In genomic region chr2:132475615-132476014, GRCh38 we compare ENCODE assay signal across 27 cellular contexts. TPM values are rescaled to one million over a fixed set of nuclear protein-coding genes. Genes with fewer than 3 reads are reported as not detected.
"Had no signal": no experiment of that assay in that cellular context is flagged by ENCODE, and none has a peak within 500 bp of the region (broad histone marks: within the 10 kb centered on the region; RNA-seq: fewer than 3 reads in every experiment).

No MANE protein-coding gene starts in this region.

- H3K4me1 ChIP-seq: colonic mucosa, esophagus squamous epithelium, gastrocnemius medialis, heart right ventricle, left lung, lower lobe of right lung had no signal

- H3K9me3 ChIP-seq: colonic mucosa, esophagus squamous epithelium, gastrocnemius medialis, mucosa of descending colon had no signal

- ATAC-seq: effector memory CD8-positive, alpha-beta T cell; esophagus mucosa; gastrocnemius medialis; heart right ventricle; left cardiac atrium; left lung; left ventricle myocardium superior; lower lobe of right lung; mucosa of descending colon had no signal

- H3K27ac ChIP-seq: colonic mucosa, epithelial cell of prostate, esophagus squamous epithelium, gastrocnemius medialis, heart right ventricle, left lung, lower lobe of right lung had no signal

- FAIRE-seq: endometrium, islet of Langerhans, keratinocyte had no signal

- H3K36me3 ChIP-seq: colonic mucosa, esophagus squamous epithelium, gastrocnemius medialis, heart right ventricle, left lung, lower lobe of right lung had no signal

- H3K4me3 ChIP-seq: colonic mucosa, esophagus squamous epithelium, gastrocnemius medialis, heart right ventricle, left lung, lower lobe of right lung, mucosa of descending colon had no signal

- DNase-seq: colonic mucosa; cortex of kidney; effector CD8-positive, alpha-beta T cell; effector memory CD8-positive, alpha-beta T cell; endodermal cell; erythroblast; esophagus squamous epithelium; foreskin fibroblast; foreskin melanocyte; gastrocnemius medialis; glutamatergic neuron; head of caudate nucleus; heart right ventricle; hippocampal formation; left cardiac atrium; left lung; left ventricle myocardium superior; lower lobe of right lung; mesenchymal stem cell; mucosa of descending colon; naive B cell had no signal

- H3K27me3 ChIP-seq: colonic mucosa, esophagus squamous epithelium, gastrocnemius medialis, heart right ventricle, left lung had no signal

RNA-seq across cellular contexts. Expression of gene GPR39, which starts 59.0 kb away (rescaled TPM):
- total RNA-seq: dermis microvascular lymphatic vessel endothelial cell, heart right ventricle, left ventricle myocardium superior had no signal
